1 cellular context compared by ENCODE assay signal in genomic region chr17:55344514-55344997, GRCh38.
TF ChIP-seq lines count a peak whose summit lies in the region.

No MANE protein-coding gene starts in this region.

TF ChIP-seq in K562, 482 proteins besides CTCF, POLR2A, EP300 and RAD21 (continued from another document and continues in another):
- no peak for TF ChIP-seq ZBTB40 (IDR thresholded peaks at IDR 0.05)
- TF ChIP-seq ZBTB40 (CRISPR knock-in tag; IDR thresholded peaks at IDR 0.05), result no peak
- TF ChIP-seq MAX (CRISPR knock-in tag; IDR thresholded peaks at IDR 0.05), result no peak
- no peak for TF ChIP-seq ZNF77 (CRISPR knock-in tag; IDR thresholded peaks at IDR 0.05)
- TF ChIP-seq VEZF1 (CRISPR knock-in tag; IDR thresholded peaks at IDR 0.05), result peak; percentile 60
- no peak for TF ChIP-seq HNRNPL (IDR thresholded peaks at IDR 0.05; ENCODE audit: low read depth, low read length)
- TF ChIP-seq KDM1A (IDR thresholded peaks at IDR 0.05), result peak; percentile 58 to 66; a peak in 2 of 4 replicates
- no peak for TF ChIP-seq CGGBP1 (CRISPR knock-in tag; IDR thresholded peaks at IDR 0.05)
- no peak for TF ChIP-seq E2F1 (CRISPR knock-in tag; IDR thresholded peaks at IDR 0.05)
- TF ChIP-seq ZBTB9 (CRISPR knock-in tag; IDR thresholded peaks at IDR 0.05), result no peak
- no peak for TF ChIP-seq MECOM (CRISPR knock-in tag; IDR thresholded peaks at IDR 0.05)
- TF ChIP-seq PHF21A (IDR thresholded peaks at IDR 0.05; ENCODE audit: borderline replicate concordance, low read depth), result peak; percentile 77; the same call in 1 of the 2 replicates
- no peak for TF ChIP-seq ID3 (CRISPR knock-in tag; IDR thresholded peaks at IDR 0.05)
- peak; percentile 57 for TF ChIP-seq ID3 (tag; IDR thresholded peaks at IDR 0.05)
- peak; percentile 51; the same call in 1 of the 2 replicates for TF ChIP-seq NBN (IDR thresholded peaks at IDR 0.05; ENCODE audit: low read depth)
- no peak for TF ChIP-seq SAP30 (IDR thresholded peaks at IDR 0.05; ENCODE audit: borderline replicate concordance, insufficient read depth, low read depth, low read length, poor library complexity, severe bottlenecking)
- no peak for TF ChIP-seq TOE1 (IDR thresholded peaks at IDR 0.05; ENCODE audit: borderline replicate concordance)
- TF ChIP-seq TOE1 (CRISPR knock-in tag; IDR thresholded peaks at IDR 0.05; ENCODE audit: borderline replicate concordance, low read depth), result no peak
- peak; percentile 75; the same call in 1 of the 2 replicates for TF ChIP-seq NFRKB (IDR thresholded peaks at IDR 0.05; ENCODE audit: low read depth)
- no peak for TF ChIP-seq ZZZ3 (IDR thresholded peaks at IDR 0.05)
- peak in 1 of 2 experiments; percentile 59; a peak in 3 of 4 replicates for TF ChIP-seq HDAC1 (IDR thresholded peaks at IDR 0.05)
- no peak for TF ChIP-seq CREB1 (IDR thresholded peaks at IDR 0.05)
- no peak for TF ChIP-seq CREB1 (CRISPR knock-in tag; IDR thresholded peaks at IDR 0.05)
- no peak for TF ChIP-seq ZNF217 (CRISPR knock-in tag; IDR thresholded peaks at IDR 0.05)
- no peak for TF ChIP-seq IRF1 (CRISPR knock-in tag; IDR thresholded peaks at IDR 0.05; ENCODE audit: borderline replicate concordance)
- no peak for TF ChIP-seq BRCA1 (IDR thresholded peaks at IDR 0.05)
- TF ChIP-seq BRCA1 (CRISPR knock-in tag; IDR thresholded peaks at IDR 0.05), result no peak
- TF ChIP-seq MTA1 (IDR thresholded peaks at IDR 0.05; ENCODE audit: borderline replicate concordance), result peak; percentile 80; the same call in 1 of the 2 replicates
- TF ChIP-seq STAG1 (CRISPR knock-in tag; IDR thresholded peaks at IDR 0.05; ENCODE audit: borderline replicate concordance), result no peak
- no peak for TF ChIP-seq SNAPC5 (CRISPR knock-in tag; IDR thresholded peaks at IDR 0.05)
- peak; percentile 79; the same call in 1 of the 2 replicates for TF ChIP-seq ZNF584 (CRISPR knock-in tag; IDR thresholded peaks at IDR 0.05; ENCODE audit: low read depth)
- TF ChIP-seq KDM4B (IDR thresholded peaks at IDR 0.05; ENCODE audit: borderline replicate concordance in 2 of 2, low read depth in 1 of 2), result no peak
- no peak for TF ChIP-seq FOXA3 (CRISPR knock-in tag; conservative IDR thresholded peaks at IDR 0.05 in 1 of 2, IDR thresholded peaks at IDR 0.05 in 1 of 2)
- peak; percentile 52 for TF ChIP-seq TAF9B (IDR thresholded peaks at IDR 0.05; ENCODE audit: partially characterized antibody)
- no peak for TF ChIP-seq GMEB1 (CRISPR knock-in tag; IDR thresholded peaks at IDR 0.05)
- peak; percentile 95 for TF ChIP-seq ARID1B (IDR thresholded peaks at IDR 0.05)
- TF ChIP-seq SP1 (CRISPR knock-in tag; IDR thresholded peaks at IDR 0.05), result no peak
- TF ChIP-seq ZNF644 (tag; IDR thresholded peaks at IDR 0.05; ENCODE audit: low read depth), result no peak
- TF ChIP-seq ZSCAN29 (IDR thresholded peaks at IDR 0.05), result no peak
- no peak for TF ChIP-seq MLLT1 (IDR thresholded peaks at IDR 0.05)
- peak; percentile 28; the same call in 1 of the 2 replicates for TF ChIP-seq ELF2 (CRISPR knock-in tag; IDR thresholded peaks at IDR 0.05)
- TF ChIP-seq ATF3 (IDR thresholded peaks at IDR 0.05), result peak; percentile 91
- no peak for TF ChIP-seq ATF3 (CRISPR knock-in tag; conservative IDR thresholded peaks at IDR 0.05)
- peak; percentile 93 for TF ChIP-seq JUND (IDR thresholded peaks at IDR 0.05; ENCODE audit: borderline replicate concordance, low read depth, low read length)
- peak; percentile 95; the same call in 2 of the 3 replicates for TF ChIP-seq JUND (tag; IDR thresholded peaks at IDR 0.05; ENCODE audit: borderline replicate concordance, low read depth, low read length)
- TF ChIP-seq KAT2B (IDR thresholded peaks at IDR 0.05; ENCODE audit: low read depth, low read length), result no peak
- TF ChIP-seq HDAC2 (IDR thresholded peaks at IDR 0.05), result 0 out of 2 replicates have a peak, but pooled peaks have one; percentile 40
- no peak for TF ChIP-seq TAF15 (IDR thresholded peaks at IDR 0.05; ENCODE audit: low read depth, low read length)
- 0 out of 2 replicates have a peak, but pooled peaks have one; percentile 54 for TF ChIP-seq RFX7 (CRISPR knock-in tag; IDR thresholded peaks at IDR 0.05)
